Comparison of ENCODE assay signal across 8 cellular contexts in genomic region chr6:89079611-89080213, GRCh38. TPM values are rescaled to one million over a fixed set of nuclear protein-coding genes. Genes with fewer than 3 reads are reported as not detected.
DNase-seq lines count a peak whose midpoint lies in the region; ATAC-seq and TF ChIP-seq lines count a peak whose summit lies in the region.

No MANE protein-coding gene starts in this region.

- peaks cover 1% of the 10 kb centered on the region for H3K27me3 Mint-ChIP-seq in endodermal cell (ENCODE audit: insufficient read depth)

- peaks cover 12% of the 10 kb centered on the region for H3K4me1 Mint-ChIP-seq in endodermal cell
- peaks cover 22% of the 10 kb centered on the region for H3K4me1 Mint-ChIP-seq in stimulated activated effector memory CD8-positive, alpha-beta T cell treated with anti-CD3 and anti-CD28 coated beads, Interleukin-12 subunit alpha, Interleukin-12 subunit beta, amount 100 ng/mL, for 72 hours

- H3K9me3 Mint-ChIP-seq in endodermal cell: no peaks in the 10 kb centered on the region
- no peaks in the 10 kb centered on the region for H3K9me3 Mint-ChIP-seq in stimulated activated effector memory CD8-positive, alpha-beta T cell treated with anti-CD3 and anti-CD28 coated beads, Interleukin-12 subunit alpha, Interleukin-12 subunit beta, amount 100 ng/mL, for 72 hours

- no peaks in the 10 kb centered on the region for H3K9me3 ChIP-seq in endodermal cell (ENCODE audit: control insufficient read depth, low read length)

- peak overlapping the region; percentile 90 for H3K9ac ChIP-seq in endodermal cell (ENCODE audit: extremely low read depth, low read length, poor library complexity, severe bottlenecking)

- H3K27ac ChIP-seq in endodermal cell (ENCODE audit: low read depth, low read length): peak overlapping the region; percentile 67

- peak; percentile 14 for ATAC-seq in stimulated activated effector memory CD8-positive, alpha-beta T cell treated with anti-CD3 and anti-CD28 coated beads, Interleukin-12 subunit alpha, Interleukin-12 subunit beta, amount 100 ng/mL, for 72 hours
- no peak for ATAC-seq in HG02571 (IDR thresholded peaks at IDR 0.05; ENCODE audit: unreplicated experiment)

- no peaks in the 10 kb centered on the region for H3K27me3 ChIP-seq in endodermal cell (ENCODE audit: control insufficient read depth, insufficient read depth, low read length, poor library complexity, severe bottlenecking)

- peak overlapping the region; percentile 92 for H3K4me3 ChIP-seq in endodermal cell (ENCODE audit: low read length)

- H3K4me1 ChIP-seq in endodermal cell (ENCODE audit: control insufficient read depth, insufficient read depth, low read length): peaks cover 3% of the 10 kb centered on the region

- H3K4me3 Mint-ChIP-seq in endodermal cell: peak overlapping the region; percentile 94
- peak overlapping the region; percentile 88 for H3K4me3 Mint-ChIP-seq in stimulated activated effector memory CD8-positive, alpha-beta T cell treated with anti-CD3 and anti-CD28 coated beads, Interleukin-12 subunit alpha, Interleukin-12 subunit beta, amount 100 ng/mL, for 72 hours

- peaks cover 20% of the 10 kb centered on the region for H3K36me3 Mint-ChIP-seq in endodermal cell (ENCODE audit: low read depth)
- peaks cover 50% of the 10 kb centered on the region for H3K36me3 Mint-ChIP-seq in stimulated activated effector memory CD8-positive, alpha-beta T cell treated with anti-CD3 and anti-CD28 coated beads, Interleukin-12 subunit alpha, Interleukin-12 subunit beta, amount 100 ng/mL, for 72 hours

- 4 to 6% methylated on average over 17 of the region's 17 CpGs for WGBS in endodermal cell (ENCODE audit: insufficient coverage in 1 of 2, insufficient read length in 1 of 2), 2 experiments

- peak overlapping the region; percentile 72 for H3K27ac Mint-ChIP-seq in endodermal cell
- peak overlapping the region; percentile 98 for H3K27ac Mint-ChIP-seq in stimulated activated effector memory CD8-positive, alpha-beta T cell treated with anti-CD3 and anti-CD28 coated beads, Interleukin-12 subunit alpha, Interleukin-12 subunit beta, amount 100 ng/mL, for 72 hours

- peak; percentile 22 for DNase-seq in stimulated activated CD4-positive, alpha-beta T cell treated with anti-CD3 and anti-CD28 coated beads, Interleukin-12 subunit alpha, Interleukin-12 subunit beta, amount 100 ng/mL, for 4 hours
- DNase-seq in stimulated activated CD4-positive, alpha-beta T cell treated with anti-CD3 and anti-CD28 coated beads, Interleukin-2, amount 100 ng/mL, for 48 hours: no peak
- DNase-seq in NCI-H69 (lab: John Stamatoyannopoulos, UW) (peak; percentile 76), endodermal cell (peak; percentile 62), midbrain (lab: John Stamatoyannopoulos, UW) (peak; percentile 77)
- peak; percentile 44 for DNase-seq in activated CD8-positive, alpha-beta memory T cell treated with anti-CD3 and anti-CD28 coated beads, Interleukin-2, amount 50 U/mL, for 4 hours
- peak; percentile 17 to 73 for DNase-seq in stimulated activated effector memory CD8-positive, alpha-beta T cell treated with anti-CD3 and anti-CD28 coated beads, Interleukin-12 subunit alpha, Interleukin-12 subunit beta, amount 100 ng/mL, for 72 hours (ENCODE audit: low spot score in 2 of 2)

- TF ChIP-seq CTCF in endodermal cell (conservative IDR thresholded peaks at IDR 0.05): no peak

- peaks cover 15% of the 10 kb centered on the region for H3K36me3 ChIP-seq in endodermal cell (ENCODE audit: control insufficient read depth, insufficient read depth, low read length)

RNA-seq across cellular contexts. Expression of gene PNRC1, which starts 0.8 kb away (rescaled TPM):
- total RNA-seq in endodermal cell: 100 to 1,000 TPM; 105 to 118 TPM
- 63.4 TPM for polyA plus RNA-seq in endodermal cell (2013, experiment 1 of 2)
- 65.5 TPM for polyA plus RNA-seq in endodermal cell (2013, experiment 2 of 2)

RNA-seq across cellular contexts. Expression of gene SRSF12, which starts 38.2 kb away (rescaled TPM):
- total RNA-seq in endodermal cell: 10 to 100 TPM in 1 of 2 donors, 1 to 10 TPM in 1; 9.2 to 17.8 TPM
- polyA plus RNA-seq in endodermal cell (2013, experiment 1 of 2): 16.4 TPM
- 16.3 TPM for polyA plus RNA-seq in endodermal cell (2013, experiment 2 of 2)

Comparison
In these comparisons a context has a peak if more than half of its experiments do, and no peak if none do; other contexts are left out.
1. DNase-seq: peak in stimulated activated CD4-positive, alpha-beta T cell treated with anti-CD3 and anti-CD28 coated beads, Interleukin-12 subunit alpha, Interleukin-12 subunit beta, amount 100 ng/mL, for 4 hours (single experiment), NCI-H69 (single experiment), activated CD8-positive, alpha-beta memory T cell treated with anti-CD3 and anti-CD28 coated beads, Interleukin-2, amount 50 U/mL, for 4 hours (single experiment), endodermal cell (single experiment), midbrain (single experiment) and stimulated activated effector memory CD8-positive, alpha-beta T cell treated with anti-CD3 and anti-CD28 coated beads, Interleukin-12 subunit alpha, Interleukin-12 subunit beta, amount 100 ng/mL, for 72 hours (2 of 2); none in stimulated activated CD4-positive, alpha-beta T cell treated with anti-CD3 and anti-CD28 coated beads, Interleukin-2, amount 100 ng/mL, for 48 hours (0 of 2).